In genomic region chr20:38094373-38094775, GRCh38 we compare ENCODE assay signal across 8 cellular contexts.
DNase-seq lines count a peak whose midpoint lies in the region; ATAC-seq and TF ChIP-seq lines count a peak whose summit lies in the region.

No MANE protein-coding gene starts in this region.

- no peak for TF ChIP-seq CTCF in fibroblast of villous mesenchyme (IDR thresholded peaks at IDR 0.05; ENCODE audit: insufficient read depth, low read depth, low read length)

- H3K4me1 ChIP-seq in CD8-positive, alpha-beta memory T cell (ENCODE audit: insufficient read depth, low read length), result peaks cover 30% of the 10 kb centered on the region

- peak in 3 of 5 donors; percentile 15 to 54 (median 19) for DNase-seq in CD8-positive, alpha-beta memory T cell
- DNase-seq in T-helper 2 cell treated with Interferon-gamma antibody and Interleukin-4, amounts not matched to agents 5 μg/mL and 100 μg/mL, for 36 hours (ENCODE audit: low spot score), result peak; percentile 32
- DNase-seq in fibroblast of villous mesenchyme (ENCODE audit: low read depth), result peak; percentile 90
- peak; percentile 34 for DNase-seq in stimulated activated CD4-positive, alpha-beta T cell treated with anti-CD3 and anti-CD28 coated beads, Interleukin-4, amount 100 ng/mL, for 24 hours
- DNase-seq in activated effector memory CD4-positive, alpha-beta T cell treated with Interleukin-2 at 50 U/mL for 16 hours, result no peak
- no peak for DNase-seq in NCI-H1930 (lab: John Stamatoyannopoulos, UW)

- no peak overlapping the region for H3K4me3 ChIP-seq in CD8-positive, alpha-beta memory T cell (ENCODE audit: low read length)
- H3K4me3 ChIP-seq in fibroblast of villous mesenchyme (ENCODE audit: low read depth, low read length), result no peak overlapping the region

- peaks cover 36 to 46% (median 45%) of the 10 kb centered on the region in 3 donors for H3K4me1 Mint-ChIP-seq in CD8-positive, alpha-beta memory T cell
- H3K4me1 Mint-ChIP-seq in T-helper 2 cell treated with Interferon-gamma antibody and Interleukin-4, amounts not matched to agents 5 μg/mL and 100 μg/mL, for 36 hours (ENCODE audit: low read depth), result peaks cover 34% of the 10 kb centered on the region

- H3K27me3 Mint-ChIP-seq in CD8-positive, alpha-beta memory T cell, result no peaks in the 10 kb centered on the region
- H3K27me3 Mint-ChIP-seq in T-helper 2 cell treated with Interferon-gamma antibody and Interleukin-4, amounts not matched to agents 5 μg/mL and 100 μg/mL, for 36 hours (ENCODE audit: low read depth), result no peaks in the 10 kb centered on the region

- ATAC-seq in GM19438 (IDR thresholded peaks at IDR 0.05; ENCODE audit: low read depth, unreplicated experiment) (peak; percentile 51), HG03521 (IDR thresholded peaks at IDR 0.05; ENCODE audit: unreplicated experiment) (peak; percentile 63)

- CTCF ChIA-PET in CD8-positive, alpha-beta memory T cell (lab: Charles Lee), result interaction anchor here (1.4 kb wide), 1 partner anchor 21 kb away, joined by 4 read pairs; no protein-coding TSS in a partner anchor

- H3K4me3 Mint-ChIP-seq in CD8-positive, alpha-beta memory T cell, result peak overlapping the region in 2 of 7 donors; percentile 12 to 23
- H3K4me3 Mint-ChIP-seq in T-helper 2 cell treated with Interferon-gamma antibody and Interleukin-4, amounts not matched to agents 5 μg/mL and 100 μg/mL, for 36 hours, result no peak overlapping the region

- H3K9me3 Mint-ChIP-seq in CD8-positive, alpha-beta memory T cell, result no peaks in the 10 kb centered on the region
- H3K9me3 Mint-ChIP-seq in T-helper 2 cell treated with Interferon-gamma antibody and Interleukin-4, amounts not matched to agents 5 μg/mL and 100 μg/mL, for 36 hours, result no peaks in the 10 kb centered on the region

- H3K36me3 Mint-ChIP-seq in CD8-positive, alpha-beta memory T cell, result peaks cover 0 to 25% (median 16%) of the 10 kb centered on the region in 3 donors
- peaks cover 24% of the 10 kb centered on the region for H3K36me3 Mint-ChIP-seq in T-helper 2 cell treated with Interferon-gamma antibody and Interleukin-4, amounts not matched to agents 5 μg/mL and 100 μg/mL, for 36 hours (ENCODE audit: low read depth)

- no peaks in the 10 kb centered on the region for H3K27me3 ChIP-seq in CD8-positive, alpha-beta memory T cell (ENCODE audit: insufficient read depth, low read length, poor library complexity, severe bottlenecking)

- H3K9me3 ChIP-seq in CD8-positive, alpha-beta memory T cell (ENCODE audit: low read length), result no peaks in the 10 kb centered on the region

- H3K27ac Mint-ChIP-seq in CD8-positive, alpha-beta memory T cell, result peak overlapping the region; percentile 78 to 94 (median 86)
- peak overlapping the region; percentile 47 for H3K27ac Mint-ChIP-seq in T-helper 2 cell treated with Interferon-gamma antibody and Interleukin-4, amounts not matched to agents 5 μg/mL and 100 μg/mL, for 36 hours

- POLR2A ChIA-PET in CD8-positive, alpha-beta memory T cell (lab: Charles Lee), result no interaction called here

- H3K27ac ChIP-seq in CD8-positive, alpha-beta memory T cell (ENCODE audit: low read depth, low read length), result no peak overlapping the region

- no peaks in the 10 kb centered on the region for H3K36me3 ChIP-seq in CD8-positive, alpha-beta memory T cell (ENCODE audit: insufficient read depth, low read length)

Comparison
In these comparisons a context has a peak if more than half of its experiments do, and no peak if none do; other contexts are left out.
1. DNase-seq: peak in CD8-positive, alpha-beta memory T cell (3 of 5), T-helper 2 cell treated with Interferon-gamma antibody and Interleukin-4, amounts not matched to agents 5 μg/mL and 100 μg/mL, for 36 hours (single experiment), fibroblast of villous mesenchyme (single experiment) and stimulated activated CD4-positive, alpha-beta T cell treated with anti-CD3 and anti-CD28 coated beads, Interleukin-4, amount 100 ng/mL, for 24 hours (single experiment); none in activated effector memory CD4-positive, alpha-beta T cell treated with Interleukin-2 at 50 U/mL for 16 hours (single experiment) and NCI-H1930 (0 of 2).